ENCODE assay signal across 10 cellular contexts in the genomic region with DNA sequence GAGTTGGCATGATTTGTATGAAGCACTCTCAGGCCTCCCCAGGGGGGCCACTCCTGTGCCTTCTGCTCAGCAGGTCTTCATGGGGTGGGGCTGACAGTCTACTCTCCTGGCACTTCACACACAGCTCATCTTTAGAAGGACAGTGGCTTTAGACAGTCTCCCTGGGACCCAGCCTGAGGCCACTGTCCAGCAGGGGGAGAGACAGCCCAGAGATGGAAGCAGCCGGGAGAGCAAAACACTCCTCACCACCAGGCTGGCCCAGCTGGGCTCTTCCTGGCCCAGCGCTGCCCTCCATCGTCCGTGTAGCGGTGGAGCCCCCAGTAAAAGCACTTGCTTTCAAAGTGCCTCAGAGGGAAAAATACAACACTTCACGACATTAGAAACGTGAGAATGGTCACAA.
DNase-seq lines count a peak whose midpoint lies in the region; TF ChIP-seq lines count a peak whose summit lies in the region.
"Had no signal": no experiment of that assay in that cellular context is flagged by ENCODE, and none has a peak within 500 bp of the region (broad histone marks: within the 10 kb centered on the region; RNA-seq: fewer than 3 reads in every experiment).

No MANE protein-coding gene starts in this region.

- no peaks in the 10 kb centered on the region for H3K4me1 Mint-ChIP-seq in activated CD4-positive, alpha-beta T cell treated with anti-CD3 and anti-CD28 coated beads, Interleukin-2, amount 10 ng/mL, durations not matched to agents 24 days and 14 days
- H3K4me1 Mint-ChIP-seq: activated CD4-positive, alpha-beta memory T cell treated with anti-CD3 and anti-CD28 coated beads, Interleukin-2, amount 10 ng/mL, durations not matched to agents 7 days and 5 days; CD8-positive, alpha-beta memory T cell had no signal

- no peak overlapping the region for H3K27ac Mint-ChIP-seq in activated CD4-positive, alpha-beta T cell treated with anti-CD3 and anti-CD28 coated beads, Interleukin-2, amount 10 ng/mL, durations not matched to agents 24 days and 14 days
- H3K27ac Mint-ChIP-seq: activated CD4-positive, alpha-beta memory T cell treated with anti-CD3 and anti-CD28 coated beads, Interleukin-2, amount 10 ng/mL, durations not matched to agents 7 days and 5 days; CD8-positive, alpha-beta memory T cell had no signal

- H3K9me2 ChIP-seq in hepatocyte (replicated peaks; ENCODE audit: insufficient read depth) = no peaks in the 10 kb centered on the region

- H3K27ac ChIP-seq in left ventricle myocardium inferior (replicated peaks) (no peak overlapping the region), hepatocyte (no peak overlapping the region), coronary artery (no peak overlapping the region)

- H3K27me3 Mint-ChIP-seq in activated CD4-positive, alpha-beta T cell treated with anti-CD3 and anti-CD28 coated beads, Interleukin-2, amount 10 ng/mL, durations not matched to agents 24 days and 14 days = peaks cover 39% of the 10 kb centered on the region

- no peak overlapping the region for H3K4me3 Mint-ChIP-seq in activated CD4-positive, alpha-beta T cell treated with anti-CD3 and anti-CD28 coated beads, Interleukin-2, amount 10 ng/mL, durations not matched to agents 24 days and 14 days
- H3K4me3 Mint-ChIP-seq: activated CD4-positive, alpha-beta memory T cell treated with anti-CD3 and anti-CD28 coated beads, Interleukin-2, amount 10 ng/mL, durations not matched to agents 7 days and 5 days; CD8-positive, alpha-beta memory T cell had no signal

- H3K9me3 ChIP-seq in left ventricle myocardium inferior (replicated peaks) = peaks cover 15% of the 10 kb centered on the region
- H3K9me3 ChIP-seq in hepatocyte (ENCODE audit: low read depth) = no peaks in the 10 kb centered on the region

- H3K36me3 ChIP-seq in left ventricle myocardium inferior (no peaks in the 10 kb centered on the region), hepatocyte (replicated peaks; ENCODE audit: insufficient read depth, low read depth) (no peaks in the 10 kb centered on the region)

- 27% methylated on average over 7 of the region's 7 CpGs for WGBS in hepatocyte (ENCODE audit: low lambda C conversion rate, missing lambda C conversion rate)

- intact Hi-C loops in left ventricle myocardium inferior (cut with micrococcal nuclease) = no loop called here
- intact Hi-C loops in cardiac septum (cut with DNase I) = loop anchor here (10.0 kb wide), 1 partner anchor 113 kb away; no protein-coding TSS in a partner anchor
- intact Hi-C loops in activated CD4-positive, alpha-beta T cell treated with anti-CD3 and anti-CD28 coated beads, Interleukin-2, amount 10 ng/mL, durations not matched to agents 24 days and 14 days (cut with micrococcal nuclease) = no loop called here

- no peak overlapping the region for H2AFZ ChIP-seq in hepatocyte

- H3K36me3 Mint-ChIP-seq in activated CD4-positive, alpha-beta T cell treated with anti-CD3 and anti-CD28 coated beads, Interleukin-2, amount 10 ng/mL, durations not matched to agents 24 days and 14 days (ENCODE audit: low read depth) = no peaks in the 10 kb centered on the region
- H3K36me3 Mint-ChIP-seq: CD8-positive, alpha-beta memory T cell had no signal

- H3K4me1 ChIP-seq in left ventricle myocardium inferior (no peaks in the 10 kb centered on the region), hepatocyte (ENCODE audit: insufficient read depth) (no peaks in the 10 kb centered on the region)

- TF ChIP-seq CTCF in left ventricle myocardium inferior (IDR thresholded peaks at IDR 0.05; ENCODE audit: borderline replicate concordance) = peak; percentile 49
- TF ChIP-seq CTCF in hepatocyte (IDR thresholded peaks at IDR 0.05; ENCODE audit: poor library complexity) = peak; percentile 27
- no peak for TF ChIP-seq CTCF in coronary artery (IDR thresholded peaks at IDR 0.05)

- H3K4me2 ChIP-seq in hepatocyte = no peak overlapping the region

- H4K20me1 ChIP-seq in hepatocyte (ENCODE audit: insufficient read depth, poor library complexity, severe bottlenecking) = no peaks in the 10 kb centered on the region

- DNase-seq in left ventricle myocardium inferior (no peak), cardiac septum (ENCODE audit: low spot score) (no peak), RPMI8226 (peak; percentile 46), hepatocyte (ENCODE audit: low spot score) (peak; percentile 23), dedifferentiated amniotic fluid mesenchymal stem cell (ENCODE audit: extremely low spot score) (no peak), coronary artery (ENCODE audit: low spot score) (no peak)
- no peak for DNase-seq in activated CD4-positive, alpha-beta T cell treated with anti-CD3 and anti-CD28 coated beads, Interleukin-2, amount 10 ng/mL, durations not matched to agents 24 days and 14 days
- DNase-seq in activated CD4-positive, alpha-beta T cell treated with anti-CD3 and anti-CD28 coated beads for 4 hours = no peak
- DNase-seq: activated CD4-positive, alpha-beta memory T cell treated with anti-CD3 and anti-CD28 coated beads, Interleukin-2, amount 10 ng/mL, durations not matched to agents 7 days and 5 days; CD8-positive, alpha-beta memory T cell had no signal

- no peak overlapping the region for H3K4me3 ChIP-seq in left ventricle myocardium inferior
- no peak overlapping the region for H3K4me3 ChIP-seq in hepatocyte
- H3K4me3 ChIP-seq in coronary artery = no peak overlapping the region

- peaks cover 3% of the 10 kb centered on the region for H3K9me3 Mint-ChIP-seq in activated CD4-positive, alpha-beta T cell treated with anti-CD3 and anti-CD28 coated beads, Interleukin-2, amount 10 ng/mL, durations not matched to agents 24 days and 14 days
- H3K9me3 Mint-ChIP-seq: activated CD4-positive, alpha-beta memory T cell treated with anti-CD3 and anti-CD28 coated beads, Interleukin-2, amount 10 ng/mL, durations not matched to agents 7 days and 5 days had no signal

- H3K27me3 ChIP-seq in left ventricle myocardium inferior (ENCODE audit: low read depth) (peaks cover 86% of the 10 kb centered on the region), hepatocyte (peaks cover 28% of the 10 kb centered on the region)

- H3K79me2 ChIP-seq in hepatocyte = no peaks in the 10 kb centered on the region

Comparison
In these comparisons a context has a peak if more than half of its experiments do, and no peak if none do; other contexts are left out.
1. DNase-seq: peak in RPMI8226 (single experiment) and hepatocyte (single experiment); none in left ventricle myocardium inferior (single experiment), cardiac septum (single experiment), activated CD4-positive, alpha-beta T cell treated with anti-CD3 and anti-CD28 coated beads, Interleukin-2, amount 10 ng/mL, durations not matched to agents 24 days and 14 days (single experiment), dedifferentiated amniotic fluid mesenchymal stem cell (single experiment), activated CD4-positive, alpha-beta T cell treated with anti-CD3 and anti-CD28 coated beads for 4 hours (0 of 2) and coronary artery (single experiment).